In genomic region chr15:31442203-31443090, GRCh38 we compare ENCODE assay signal across 8 cellular contexts.
DNase-seq lines count a peak whose midpoint lies in the region; ATAC-seq, FAIRE-seq and TF ChIP-seq lines count a peak whose summit lies in the region.

No MANE protein-coding gene starts in this region.

- no peak overlapping the region for H3K4me2 ChIP-seq in neural progenitor cell

- no peaks in the 10 kb centered on the region for H3K4me1 Mint-ChIP-seq in neural progenitor cell

- no peaks in the 10 kb centered on the region for H3K79me2 ChIP-seq in neural progenitor cell (ENCODE audit: low read depth)

- no peak for FAIRE-seq in D721Med (lab: Jason Lieb, UNC)

- H3K27me3 ChIP-seq in neural progenitor cell, result peaks cover 28% of the 10 kb centered on the region

- H3F3A ChIP-seq in neural progenitor cell (ENCODE audit: low read depth), result peaks cover 11% of the 10 kb centered on the region

- H3K27me3 Mint-ChIP-seq in neural progenitor cell (ENCODE audit: insufficient read depth, low read depth), result peaks cover 5% of the 10 kb centered on the region

- no peak overlapping the region for H3K27ac Mint-ChIP-seq in neural progenitor cell

- H3K4me1 ChIP-seq in neural progenitor cell, result peaks cover 4% of the 10 kb centered on the region

- no peaks in the 10 kb centered on the region for H4K20me1 ChIP-seq in neural progenitor cell (ENCODE audit: low read depth)

- no peak overlapping the region for H3K4me3 ChIP-seq in neural progenitor cell

- no peaks in the 10 kb centered on the region for H3K9me3 Mint-ChIP-seq in neural progenitor cell

- no peaks in the 10 kb centered on the region for H3K36me3 Mint-ChIP-seq in neural progenitor cell

- H3K4me3 Mint-ChIP-seq in neural progenitor cell, result no peak overlapping the region

- ATAC-seq in GM19351 (IDR thresholded peaks at IDR 0.05; ENCODE audit: unreplicated experiment), result no peak

- H3K36me3 ChIP-seq in neural progenitor cell, result no peaks in the 10 kb centered on the region

- no peak overlapping the region for H3K27ac ChIP-seq in neural progenitor cell

- DNase-seq in D721Med (ENCODE audit: insufficient read length, low spot score) (peak; percentile 76), NCI-H1694 treated with DMSO at 0.1 percent for 48 hours (lab: John Stamatoyannopoulos, UW) (peak; percentile 17), dedifferentiated amniotic fluid mesenchymal stem cell (ENCODE audit: extremely low spot score) (peak; percentile 88), neural progenitor cell (ENCODE audit: low spot score) (peak; percentile 52), NK-92 (lab: John Stamatoyannopoulos, UW; ENCODE audit: unreplicated experiment) (no peak), cerebellar nuclear complex (lab: John Stamatoyannopoulos, UW) (no peak)
- no peak for DNase-seq in stimulated activated CD4-positive, alpha-beta T cell treated with anti-CD3 and anti-CD28 coated beads, Interleukin-4, amount 100 ng/mL, for 24 hours

- TF ChIP-seq CTCF in D721Med (IDR thresholded peaks at IDR 0.05; ENCODE audit: insufficient read depth, missing control alignments) (no peak), neural progenitor cell (IDR thresholded peaks at IDR 0.05) (peak; percentile 15)

- H3K9ac ChIP-seq in neural progenitor cell, result no peak overlapping the region

- no peaks in the 10 kb centered on the region for H3K9me3 ChIP-seq in neural progenitor cell (ENCODE audit: low read depth)

- no peak overlapping the region for H2AFZ ChIP-seq in neural progenitor cell (replicated peaks)

Comparison
In these comparisons a context has a peak if more than half of its experiments do, and no peak if none do; other contexts are left out.
1. DNase-seq: peak in D721Med (single experiment), NCI-H1694 treated with DMSO at 0.1 percent for 48 hours (single experiment), dedifferentiated amniotic fluid mesenchymal stem cell (single experiment) and neural progenitor cell (single experiment); none in stimulated activated CD4-positive, alpha-beta T cell treated with anti-CD3 and anti-CD28 coated beads, Interleukin-4, amount 100 ng/mL, for 24 hours (single experiment), NK-92 (single experiment) and cerebellar nuclear complex (0 of 2).